Comparison of ENCODE assay signal across 1 cellular context in the genomic region with DNA sequence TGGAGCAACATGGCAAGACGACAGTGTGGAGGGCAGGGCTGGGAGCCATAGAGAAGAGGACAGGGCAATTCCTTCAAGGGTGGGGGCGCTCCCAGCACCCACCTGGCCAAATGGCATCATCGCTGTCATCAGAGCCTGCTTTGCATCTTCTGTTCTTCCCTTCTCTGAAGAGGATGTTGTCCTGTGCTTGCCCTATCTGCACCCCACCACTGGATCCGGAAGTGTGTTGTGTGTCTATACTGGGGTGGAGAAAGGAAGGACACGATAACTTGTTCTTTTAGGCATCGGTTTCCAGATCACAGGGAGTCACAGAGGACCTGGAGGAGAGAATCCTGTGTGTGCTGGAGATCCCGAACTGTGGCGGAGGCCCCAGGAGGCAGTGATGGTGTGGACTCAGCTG.
TF ChIP-seq lines count a peak whose summit lies in the region.

No MANE protein-coding gene starts in this region.

TF ChIP-seq in GM23338, 12 proteins besides CTCF, POLR2A, EP300 and RAD21 (continued from another document):
- TF ChIP-seq, protein P1, sequence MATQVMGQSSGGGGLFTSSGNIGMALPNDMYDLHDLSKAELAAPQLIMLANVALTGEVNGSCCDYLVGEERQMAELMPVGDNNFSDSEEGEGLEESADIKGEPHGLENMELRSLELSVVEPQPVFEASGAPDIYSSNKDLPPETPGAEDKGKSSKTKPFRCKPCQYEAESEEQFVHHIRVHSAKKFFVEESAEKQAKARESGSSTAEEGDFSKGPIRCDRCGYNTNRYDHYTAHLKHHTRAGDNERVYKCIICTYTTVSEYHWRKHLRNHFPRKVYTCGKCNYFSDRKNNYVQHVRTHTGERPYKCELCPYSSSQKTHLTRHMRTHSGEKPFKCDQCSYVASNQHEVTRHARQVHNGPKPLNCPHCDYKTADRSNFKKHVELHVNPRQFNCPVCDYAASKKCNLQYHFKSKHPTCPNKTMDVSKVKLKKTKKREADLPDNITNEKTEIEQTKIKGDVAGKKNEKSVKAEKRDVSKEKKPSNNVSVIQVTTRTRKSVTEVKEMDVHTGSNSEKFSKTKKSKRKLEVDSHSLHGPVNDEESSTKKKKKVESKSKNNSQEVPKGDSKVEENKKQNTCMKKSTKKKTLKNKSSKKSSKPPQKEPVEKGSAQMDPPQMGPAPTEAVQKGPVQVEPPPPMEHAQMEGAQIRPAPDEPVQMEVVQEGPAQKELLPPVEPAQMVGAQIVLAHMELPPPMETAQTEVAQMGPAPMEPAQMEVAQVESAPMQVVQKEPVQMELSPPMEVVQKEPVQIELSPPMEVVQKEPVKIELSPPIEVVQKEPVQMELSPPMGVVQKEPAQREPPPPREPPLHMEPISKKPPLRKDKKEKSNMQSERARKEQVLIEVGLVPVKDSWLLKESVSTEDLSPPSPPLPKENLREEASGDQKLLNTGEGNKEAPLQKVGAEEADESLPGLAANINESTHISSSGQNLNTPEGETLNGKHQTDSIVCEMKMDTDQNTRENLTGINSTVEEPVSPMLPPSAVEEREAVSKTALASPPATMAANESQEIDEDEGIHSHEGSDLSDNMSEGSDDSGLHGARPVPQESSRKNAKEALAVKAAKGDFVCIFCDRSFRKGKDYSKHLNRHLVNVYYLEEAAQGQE (IDR thresholded peaks at IDR 0.05; ENCODE audit: unreplicated experiment): no peak
- TF ChIP-seq EZH2 (IDR thresholded peaks at IDR 0.05; ENCODE audit: low read depth, unreplicated experiment): no peak
- no peak for TF ChIP-seq ZNF331 (CRISPR knock-in tag; IDR thresholded peaks at IDR 0.05; ENCODE audit: low read depth)
- TF ChIP-seq, protein P2, sequence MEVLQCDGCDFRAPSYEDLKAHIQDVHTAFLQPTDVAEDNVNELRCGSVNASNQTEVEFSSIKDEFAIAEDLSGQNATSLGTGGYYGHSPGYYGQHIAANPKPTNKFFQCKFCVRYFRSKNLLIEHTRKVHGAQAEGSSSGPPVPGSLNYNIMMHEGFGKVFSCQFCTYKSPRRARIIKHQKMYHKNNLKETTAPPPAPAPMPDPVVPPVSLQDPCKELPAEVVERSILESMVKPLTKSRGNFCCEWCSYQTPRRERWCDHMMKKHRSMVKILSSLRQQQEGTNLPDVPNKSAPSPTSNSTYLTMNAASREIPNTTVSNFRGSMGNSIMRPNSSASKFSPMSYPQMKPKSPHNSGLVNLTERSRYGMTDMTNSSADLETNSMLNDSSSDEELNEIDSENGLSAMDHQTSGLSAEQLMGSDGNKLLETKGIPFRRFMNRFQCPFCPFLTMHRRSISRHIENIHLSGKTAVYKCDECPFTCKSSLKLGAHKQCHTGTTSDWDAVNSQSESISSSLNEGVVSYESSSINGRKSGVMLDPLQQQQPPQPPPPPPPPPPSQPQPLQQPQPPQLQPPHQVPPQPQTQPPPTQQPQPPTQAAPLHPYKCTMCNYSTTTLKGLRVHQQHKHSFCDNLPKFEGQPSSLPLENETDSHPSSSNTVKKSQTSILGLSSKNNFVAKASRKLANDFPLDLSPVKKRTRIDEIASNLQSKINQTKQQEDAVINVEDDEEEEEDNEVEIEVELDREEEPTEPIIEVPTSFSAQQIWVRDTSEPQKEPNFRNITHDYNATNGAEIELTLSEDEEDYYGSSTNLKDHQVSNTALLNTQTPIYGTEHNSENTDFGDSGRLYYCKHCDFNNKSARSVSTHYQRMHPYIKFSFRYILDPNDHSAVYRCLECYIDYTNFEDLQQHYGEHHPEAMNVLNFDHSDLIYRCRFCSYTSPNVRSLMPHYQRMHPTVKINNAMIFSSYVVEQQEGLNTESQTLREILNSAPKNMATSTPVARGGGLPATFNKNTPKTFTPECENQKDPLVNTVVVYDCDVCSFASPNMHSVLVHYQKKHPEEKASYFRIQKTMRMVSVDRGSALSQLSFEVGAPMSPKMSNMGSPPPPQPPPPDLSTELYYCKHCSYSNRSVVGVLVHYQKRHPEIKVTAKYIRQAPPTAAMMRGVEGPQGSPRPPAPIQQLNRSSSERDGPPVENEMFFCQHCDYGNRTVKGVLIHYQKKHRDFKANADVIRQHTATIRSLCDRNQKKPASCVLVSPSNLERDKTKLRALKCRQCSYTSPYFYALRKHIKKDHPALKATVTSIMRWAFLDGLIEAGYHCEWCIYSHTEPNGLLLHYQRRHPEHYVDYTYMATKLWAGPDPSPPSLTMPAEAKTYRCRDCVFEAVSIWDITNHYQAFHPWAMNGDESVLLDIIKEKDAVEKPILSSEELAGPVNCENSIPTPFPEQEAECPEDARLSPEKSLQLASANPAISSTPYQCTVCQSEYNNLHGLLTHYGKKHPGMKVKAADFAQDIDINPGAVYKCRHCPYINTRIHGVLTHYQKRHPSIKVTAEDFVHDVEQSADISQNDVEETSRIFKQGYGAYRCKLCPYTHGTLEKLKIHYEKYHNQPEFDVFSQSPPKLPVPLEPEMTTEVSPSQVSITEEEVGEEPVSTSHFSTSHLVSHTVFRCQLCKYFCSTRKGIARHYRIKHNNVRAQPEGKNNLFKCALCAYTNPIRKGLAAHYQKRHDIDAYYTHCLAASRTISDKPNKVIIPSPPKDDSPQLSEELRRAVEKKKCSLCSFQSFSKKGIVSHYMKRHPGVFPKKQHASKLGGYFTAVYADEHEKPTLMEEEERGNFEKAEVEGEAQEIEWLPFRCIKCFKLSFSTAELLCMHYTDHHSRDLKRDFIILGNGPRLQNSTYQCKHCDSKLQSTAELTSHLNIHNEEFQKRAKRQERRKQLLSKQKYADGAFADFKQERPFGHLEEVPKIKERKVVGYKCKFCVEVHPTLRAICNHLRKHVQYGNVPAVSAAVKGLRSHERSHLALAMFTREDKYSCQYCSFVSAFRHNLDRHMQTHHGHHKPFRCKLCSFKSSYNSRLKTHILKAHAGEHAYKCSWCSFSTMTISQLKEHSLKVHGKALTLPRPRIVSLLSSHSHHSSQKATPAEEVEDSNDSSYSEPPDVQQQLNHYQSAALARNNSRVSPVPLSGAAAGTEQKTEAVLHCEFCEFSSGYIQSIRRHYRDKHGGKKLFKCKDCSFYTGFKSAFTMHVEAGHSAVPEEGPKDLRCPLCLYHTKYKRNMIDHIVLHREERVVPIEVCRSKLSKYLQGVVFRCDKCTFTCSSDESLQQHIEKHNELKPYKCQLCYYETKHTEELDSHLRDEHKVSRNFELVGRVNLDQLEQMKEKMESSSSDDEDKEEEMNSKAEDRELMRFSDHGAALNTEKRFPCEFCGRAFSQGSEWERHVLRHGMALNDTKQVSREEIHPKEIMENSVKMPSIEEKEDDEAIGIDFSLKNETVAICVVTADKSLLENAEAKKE (CRISPR knock-in tag; IDR thresholded peaks at IDR 0.05): no peak
